In genomic region chr16:8108991-8109509, GRCh38 we compare ENCODE assay signal across 1 cellular context.
A peak's percentile ranks its signal among the peaks of the same experiment; 100 is the strongest.
TF ChIP-seq lines count a peak whose summit lies in the region.

No MANE protein-coding gene starts in this region.

TF ChIP-seq in K562, 482 proteins besides CTCF, POLR2A, EP300 and RAD21 (continued from another document and continues in another):
- TF ChIP-seq FOS (IDR thresholded peaks at IDR 0.05; ENCODE audit: extremely low read depth, insufficient read length): peak; percentile 54
- TF ChIP-seq TBL1XR1 (IDR thresholded peaks at IDR 0.05; ENCODE audit: low read length in 2 of 2): no peak
- TF ChIP-seq PHF8 (IDR thresholded peaks at IDR 0.05; ENCODE audit: borderline replicate concordance, low read length): peak; percentile 59; the same call in 1 of the 2 replicates
- 0 out of 2 replicates have a peak, but pooled peaks have one; percentile 63 for TF ChIP-seq ELF2 (CRISPR knock-in tag; IDR thresholded peaks at IDR 0.05)
- TF ChIP-seq ZNF830 (CRISPR knock-in tag; IDR thresholded peaks at IDR 0.05): peak; percentile 93
- 0 out of 2 replicates have a peak, but pooled peaks have one; percentile 43 for TF ChIP-seq NR1H2 (CRISPR knock-in tag; IDR thresholded peaks at IDR 0.05)
- peak; percentile 28 for TF ChIP-seq HDAC3 (IDR thresholded peaks at IDR 0.05; ENCODE audit: borderline replicate concordance, partially characterized antibody)
- no peak for TF ChIP-seq FOXP4 (CRISPR knock-in tag; IDR thresholded peaks at IDR 0.05; ENCODE audit: borderline replicate concordance)
- no peak for TF ChIP-seq MGA (IDR thresholded peaks at IDR 0.05)
- no peak for TF ChIP-seq EP400 (IDR thresholded peaks at IDR 0.05)
- peak; percentile 10; the same call in 1 of the 2 replicates for TF ChIP-seq MBD2 (IDR thresholded peaks at IDR 0.05; ENCODE audit: borderline replicate concordance, low read depth)
- 0 out of 2 replicates have a peak, but pooled peaks have one; percentile 10 for TF ChIP-seq CC2D1A (IDR thresholded peaks at IDR 0.05)
- TF ChIP-seq XRCC4 (IDR thresholded peaks at IDR 0.05; ENCODE audit: extremely low read depth, insufficient read depth, insufficient read length): no peak
- TF ChIP-seq CREB3L1 (IDR thresholded peaks at IDR 0.05; ENCODE audit: borderline replicate concordance, low read depth): no peak
- TF ChIP-seq POLR2B (IDR thresholded peaks at IDR 0.05; ENCODE audit: low read depth, partially characterized antibody): peak; percentile 83
- peak; percentile 36; the same call in 1 of the 2 replicates for TF ChIP-seq NKRF (IDR thresholded peaks at IDR 0.05; ENCODE audit: borderline replicate concordance)
- peak; percentile 34 for TF ChIP-seq LCOR (CRISPR knock-in tag; IDR thresholded peaks at IDR 0.05)
- TF ChIP-seq THAP7 (CRISPR knock-in tag; IDR thresholded peaks at IDR 0.05): peak; percentile 39; the same call in 1 of the 2 replicates
- TF ChIP-seq RB1 (IDR thresholded peaks at IDR 0.05; ENCODE audit: low read depth): no peak
- TF ChIP-seq SPI1 (IDR thresholded peaks at IDR 0.05; ENCODE audit: borderline replicate concordance, low read depth, low read length): peak; percentile 50; the same call in 1 of the 2 replicates
- TF ChIP-seq E2F1 (CRISPR knock-in tag; IDR thresholded peaks at IDR 0.05): peak; percentile 48; the same call in 1 of the 2 replicates
- no peak for TF ChIP-seq NR3C1 (CRISPR knock-in tag; IDR thresholded peaks at IDR 0.05)
- TF ChIP-seq THAP12 (CRISPR knock-in tag; IDR thresholded peaks at IDR 0.05): 0 out of 2 replicates have a peak, but pooled peaks have one; percentile 23
- peak; percentile 34; the same call in 1 of the 2 replicates for TF ChIP-seq HBP1 (CRISPR knock-in tag; IDR thresholded peaks at IDR 0.05)
- TF ChIP-seq SP1 (CRISPR knock-in tag; IDR thresholded peaks at IDR 0.05): 0 out of 2 replicates have a peak, but pooled peaks have one; percentile 17
- TF ChIP-seq KDM5B (IDR thresholded peaks at IDR 0.05; ENCODE audit: insufficient replicate concordance, low read depth, low read length): peak; percentile 64
